In genomic region chr9:129430940-129431693, GRCh38 we compare ENCODE assay signal across 1 cellular context.
TF ChIP-seq lines count a peak whose summit lies in the region.

No MANE protein-coding gene starts in this region.

TF ChIP-seq in A549, 52 proteins besides CTCF, POLR2A, EP300 and RAD21 (continued from another document):
- no peak for TF ChIP-seq MAX (IDR thresholded peaks at IDR 0.05)
- no peak for TF ChIP-seq EHMT2 (IDR thresholded peaks at IDR 0.05; ENCODE audit: low read depth)
- TF ChIP-seq HDAC2 (IDR thresholded peaks at IDR 0.05), result no peak
- TF ChIP-seq RARB (CRISPR knock-in tag; IDR thresholded peaks at IDR 0.05), result no peak
- no peak for TF ChIP-seq POLR2AphosphoS2 (conservative IDR thresholded peaks at IDR 0.05; ENCODE audit: low read length)
- TF ChIP-seq SREBF2 (IDR thresholded peaks at IDR 0.05), result no peak
- no peak for TF ChIP-seq NR3C1 (IDR thresholded peaks at IDR 0.05)
TF ChIP-seq in A549: peak in this region for 0.
